ENCODE assay signal across 19 cellular contexts in the genomic region with DNA sequence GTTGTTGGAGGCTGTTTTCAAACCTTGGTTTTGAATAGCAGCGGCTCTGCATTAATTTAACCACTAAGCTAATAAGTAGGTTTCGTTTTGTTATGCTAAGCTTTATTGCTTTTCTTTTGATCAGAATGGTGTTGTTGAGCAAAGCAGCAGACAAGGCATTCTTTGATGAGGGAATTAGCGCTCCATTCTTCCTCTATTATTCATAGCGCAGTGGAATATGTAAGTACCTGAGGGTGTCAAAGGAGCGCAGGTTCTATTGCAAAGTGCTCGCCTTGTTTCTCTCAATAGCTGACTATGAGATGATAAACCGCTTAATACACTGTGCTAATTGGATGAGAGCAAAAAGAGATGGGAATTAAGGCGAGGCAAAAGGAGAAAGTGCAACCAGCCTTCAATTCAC. TPM values are rescaled to one million over a fixed set of nuclear protein-coding genes. Genes with fewer than 3 reads are reported as not detected.
DNase-seq lines count a peak whose midpoint lies in the region; ATAC-seq and TF ChIP-seq lines count a peak whose summit lies in the region.
"Had no signal": no experiment of that assay in that cellular context is flagged by ENCODE, and none has a peak within 500 bp of the region (broad histone marks: within the 10 kb centered on the region; RNA-seq: fewer than 3 reads in every experiment).

No MANE protein-coding gene starts in this region.

- H3K4me1 Mint-ChIP-seq in brain (peaks cover 89% of the 10 kb centered on the region), mesothelial cell of epicardium (peaks cover 12% of the 10 kb centered on the region)

- H3K4me3 ChIP-seq in H7 (ENCODE audit: insufficient read depth, low read depth, low read length) (no peak overlapping the region), retinal pigment epithelial cell (ENCODE audit: low read length) (no peak overlapping the region)
- H3K4me3 ChIP-seq: A549 had no signal

- peak overlapping the region in 3 of 5 experiments; percentile 62 to 86 (median 69) for H3K27ac Mint-ChIP-seq in brain
- H3K27ac Mint-ChIP-seq in mesothelial cell of epicardium: no peak overlapping the region
- H3K27ac Mint-ChIP-seq: T-helper 1 cell treated with Interleukin-12 subunit alpha and Interleukin-12 subunit beta and Interleukin-4 antibody, amounts not matched to agents 30 μg/mL and 1 μg/mL, for 36 hours had no signal

- DNase-seq in H7: peak; percentile 41
- DNase-seq in NCI-H748 (lab: John Stamatoyannopoulos, UW; ENCODE audit: unreplicated experiment): peak; percentile 73
- peak; percentile 32 for DNase-seq in retinal pigment epithelial cell (ENCODE audit: low read depth)
- no peak for DNase-seq in mesothelial cell of epicardium (ENCODE audit: low spot score in 2 of 2, unreplicated experiment in 2 of 2)
- no peak for DNase-seq in effector CD8-positive, alpha-beta T cell (lab: John Stamatoyannopoulos, UW)
- DNase-seq: BE2C, EL, GF-D8, Kasumi-1, NCI-H1694 treated with DMSO at 0.1 percent for 48 hours, NCI-H2081 treated with DMSO at 0.1 percent for 48 hours, NCI-H510A treated with DMSO at 0.1 percent for 48 hours, Right ventricle myocardium superior had no signal

- no peak for ATAC-seq in GM19035 (IDR thresholded peaks at IDR 0.05; ENCODE audit: unreplicated experiment)
- ATAC-seq: A549 had no signal

- peaks cover 14% of the 10 kb centered on the region for H3K36me3 Mint-ChIP-seq in brain
- H3K36me3 Mint-ChIP-seq in mesothelial cell of epicardium: peaks cover 7% of the 10 kb centered on the region

- peaks cover 42% of the 10 kb centered on the region for H3K27me3 Mint-ChIP-seq in brain
- peaks cover 63% of the 10 kb centered on the region for H3K27me3 Mint-ChIP-seq in mesothelial cell of epicardium (ENCODE audit: low read depth)

- TF ChIP-seq CTCF in brain (conservative IDR thresholded peaks at IDR 0.05) (no peak), retinal pigment epithelial cell (conservative IDR thresholded peaks at IDR 0.05; ENCODE audit: low read depth, low read length) (no peak), mesothelial cell of epicardium (IDR thresholded peaks at IDR 0.05; ENCODE audit: unreplicated experiment) (no peak)

- peak overlapping the region in 3 of 5 experiments; percentile 48 to 63 (median 61) for H3K4me3 Mint-ChIP-seq in brain
- H3K4me3 Mint-ChIP-seq in mesothelial cell of epicardium: no peak overlapping the region
- H3K4me3 Mint-ChIP-seq: T-helper 1 cell treated with Interleukin-12 subunit alpha and Interleukin-12 subunit beta and Interleukin-4 antibody, amounts not matched to agents 30 μg/mL and 1 μg/mL, for 36 hours had no signal

- peaks cover 54% of the 10 kb centered on the region for H3K27me3 ChIP-seq in H7 (ENCODE audit: control insufficient read depth, insufficient read depth, low read length)

- H3K36me3 ChIP-seq in H7 (replicated peaks; ENCODE audit: control insufficient read depth, insufficient read depth, low read length): no peaks in the 10 kb centered on the region
- H3K36me3 ChIP-seq: BE2C had no signal

- H3K9me3 Mint-ChIP-seq in brain (no peaks in the 10 kb centered on the region), mesothelial cell of epicardium (no peaks in the 10 kb centered on the region)
- H3K9me3 Mint-ChIP-seq: T-helper 1 cell treated with Interleukin-12 subunit alpha and Interleukin-12 subunit beta and Interleukin-4 antibody, amounts not matched to agents 30 μg/mL and 1 μg/mL, for 36 hours had no signal

RNA-seq across cellular contexts. Expression of a gene that starts 16.3 kb away (rescaled TPM):
- total RNA-seq in H7 (2014; rRNA removed; shearing (Covaris generic)): not detected in 2 replicates
- 1.6 TPM for polyA plus RNA-seq in brain (ENCODE audit: insufficient read depth, low read depth, low replicate concordance)
- not detected in 3 replicates for total RNA-seq in mesothelial cell of epicardium
- total RNA-seq: MCF 10A, Right ventricle myocardium superior, RPMI7951 had no signal

Comparison
In these comparisons a context has a peak if more than half of its experiments do, and no peak if none do; other contexts are left out.
1. DNase-seq: peak in H7 (single experiment), NCI-H748 (single experiment) and retinal pigment epithelial cell (single experiment); none in mesothelial cell of epicardium (0 of 2) and effector CD8-positive, alpha-beta T cell (single experiment).